18 cellular contexts compared by ENCODE assay signal in genomic region chr2:68167186-68167585, GRCh38. TPM values are rescaled to one million over a fixed set of nuclear protein-coding genes. Genes with fewer than 3 reads are reported as not detected.
A peak's percentile ranks its signal among the peaks of the same experiment; 100 is the strongest.
DNase-seq lines count a peak whose midpoint lies in the region; ATAC-seq and TF ChIP-seq lines count a peak whose summit lies in the region.
"Had no signal": no experiment of that assay in that cellular context is flagged by ENCODE, and none has a peak within 500 bp of the region (broad histone marks: within the 10 kb centered on the region; RNA-seq: fewer than 3 reads in every experiment).

No MANE protein-coding gene starts in this region.

- peak overlapping the region; percentile 66 for H3K27ac Mint-ChIP-seq in activated T-cell treated with anti-CD3 and anti-CD28 coated beads, Interleukin-2, amount 50 U/mL, for 72 hours
- peak overlapping the region; percentile 37 for H3K27ac Mint-ChIP-seq in activated T-helper 17 cell treated with anti-CD3 and anti-CD28 coated beads, Interleukin-2, amount 50 U/mL, for 72 hours
- peak overlapping the region; percentile 11 for H3K27ac Mint-ChIP-seq in stimulated activated memory B cell treated with anti-CD40 and anti-IgM and Interleukin-4, amounts not matched to agents 10 μg/mL and 1 μg/mL and 100 μg/mL, for 72 hours

- H3K36me3 Mint-ChIP-seq in activated T-cell treated with anti-CD3 and anti-CD28 coated beads, Interleukin-2, amount 50 U/mL, for 72 hours (ENCODE audit: insufficient read depth in 2 of 2): peaks cover under 1 to 8% of the 10 kb centered on the region in 2 donors
- H3K36me3 Mint-ChIP-seq in activated T-helper 17 cell treated with anti-CD3 and anti-CD28 coated beads, Interleukin-2, amount 50 U/mL, for 72 hours (ENCODE audit: low read depth): peaks cover 62% of the 10 kb centered on the region
- peaks cover 37% of the 10 kb centered on the region for H3K36me3 Mint-ChIP-seq in stimulated activated memory B cell treated with anti-CD40 and anti-IgM and Interleukin-4, amounts not matched to agents 10 μg/mL and 1 μg/mL and 100 μg/mL, for 72 hours

- no peaks in the 10 kb centered on the region for H3K4me1 Mint-ChIP-seq in activated T-cell treated with anti-CD3 and anti-CD28 coated beads, Interleukin-2, amount 50 U/mL, for 72 hours (ENCODE audit: low read depth)
- peaks cover 5% of the 10 kb centered on the region for H3K4me1 Mint-ChIP-seq in activated T-helper 17 cell treated with anti-CD3 and anti-CD28 coated beads, Interleukin-2, amount 50 U/mL, for 72 hours
- H3K4me1 Mint-ChIP-seq in stimulated activated memory B cell treated with anti-CD40 and anti-IgM and Interleukin-4, amounts not matched to agents 10 μg/mL and 1 μg/mL and 100 μg/mL, for 72 hours: peaks cover 19% of the 10 kb centered on the region

- no peak for TF ChIP-seq POLR2A in erythroblast (IDR thresholded peaks at IDR 0.05; ENCODE audit: low read length)

- H3K4me3 ChIP-seq in fibroblast of pulmonary artery (replicated peaks; ENCODE audit: low read depth, low read length): no peak overlapping the region
- H3K4me3 ChIP-seq: BLaER1 treated with 17β-estradiol and CSF1 and Interleukin-3, amounts not matched to agents 10 nM and 100 nM had no signal

- H3K9me3 Mint-ChIP-seq in activated T-cell treated with anti-CD3 and anti-CD28 coated beads, Interleukin-2, amount 50 U/mL, for 72 hours: no peaks in the 10 kb centered on the region
- no peaks in the 10 kb centered on the region for H3K9me3 Mint-ChIP-seq in activated T-helper 17 cell treated with anti-CD3 and anti-CD28 coated beads, Interleukin-2, amount 50 U/mL, for 72 hours
- H3K9me3 Mint-ChIP-seq in stimulated activated memory B cell treated with anti-CD40 and anti-IgM and Interleukin-4, amounts not matched to agents 10 μg/mL and 1 μg/mL and 100 μg/mL, for 72 hours: no peaks in the 10 kb centered on the region
- H3K9me3 Mint-ChIP-seq: CD8-positive, alpha-beta memory T cell had no signal

- no peaks in the 10 kb centered on the region for H3K27me3 Mint-ChIP-seq in activated T-cell treated with anti-CD3 and anti-CD28 coated beads, Interleukin-2, amount 50 U/mL, for 72 hours (ENCODE audit: low read depth)
- H3K27me3 Mint-ChIP-seq in activated T-helper 17 cell treated with anti-CD3 and anti-CD28 coated beads, Interleukin-2, amount 50 U/mL, for 72 hours: no peaks in the 10 kb centered on the region
- no peaks in the 10 kb centered on the region for H3K27me3 Mint-ChIP-seq in stimulated activated memory B cell treated with anti-CD40 and anti-IgM and Interleukin-4, amounts not matched to agents 10 μg/mL and 1 μg/mL and 100 μg/mL, for 72 hours
- H3K27me3 Mint-ChIP-seq: CD8-positive, alpha-beta memory T cell had no signal

- TF ChIP-seq CTCF in fibroblast of pulmonary artery (IDR thresholded peaks at IDR 0.05; ENCODE audit: low read length, missing control alignments): no peak

- ATAC-seq in activated T-cell treated with anti-CD3 and anti-CD28 coated beads, Interleukin-2, amount 50 U/mL, for 72 hours (replicated peaks in 1 of 2): no peak
- no peak for ATAC-seq in activated T-helper 17 cell treated with anti-CD3 and anti-CD28 coated beads, Interleukin-2, amount 50 U/mL, for 72 hours (replicated peaks)
- no peak for ATAC-seq in stimulated activated memory B cell treated with anti-CD40 and anti-IgM and Interleukin-4, amounts not matched to agents 10 μg/mL and 1 μg/mL and 100 μg/mL, for 72 hours
- ATAC-seq: Right ventricle myocardium inferior had no signal

- no peak overlapping the region for H3K4me3 Mint-ChIP-seq in activated T-cell treated with anti-CD3 and anti-CD28 coated beads, Interleukin-2, amount 50 U/mL, for 72 hours
- no peak overlapping the region for H3K4me3 Mint-ChIP-seq in activated T-helper 17 cell treated with anti-CD3 and anti-CD28 coated beads, Interleukin-2, amount 50 U/mL, for 72 hours
- no peak overlapping the region for H3K4me3 Mint-ChIP-seq in stimulated activated memory B cell treated with anti-CD40 and anti-IgM and Interleukin-4, amounts not matched to agents 10 μg/mL and 1 μg/mL and 100 μg/mL, for 72 hours
- H3K4me3 Mint-ChIP-seq: CD8-positive, alpha-beta memory T cell had no signal

- DNase-seq in activated T-cell treated with anti-CD3 and anti-CD28 coated beads, Interleukin-2, amount 50 U/mL, for 72 hours: no peak
- DNase-seq in activated T-cell treated with anti-CD3 and anti-CD28 coated beads for 4 hours: no peak
- DNase-seq in fibroblast of pulmonary artery (ENCODE audit: low read depth): peak; percentile 42
- no peak for DNase-seq in erythroblast (lab: John Stamatoyannopoulos, UW)
- DNase-seq in retina: no peak
- DNase-seq in ureter (ENCODE audit: low spot score): no peak
- DNase-seq: CD8-positive, alpha-beta memory T cell; GOT3; KG1; NCI-H1105 treated with DMSO at 0.1 percent for 48 hours; NCI-H1694 treated with DMSO at 0.1 percent for 48 hours; NCI-H510A; NCI-H748 treated with DMSO at 0.1 percent for 48 hours; NK-92 treated with Interleukin-12 subunit alpha and Interleukin-12 subunit beta, amount 100 ng/mL, for 24 hours had no signal

RNA-seq across cellular contexts. Expression of gene PNO1, which starts 9.5 kb away (rescaled TPM):
- 10 to 100 TPM; 12.5 to 18.9 TPM for total RNA-seq in activated T-cell treated with anti-CD3 and anti-CD28 coated beads, Interleukin-2, amount 50 U/mL, for 72 hours
- total RNA-seq in activated T-helper 17 cell treated with anti-CD3 and anti-CD28 coated beads, Interleukin-2, amount 50 U/mL, for 72 hours: 10 to 100 TPM; 10.1 to 27.7 TPM
- 21.4 TPM for total RNA-seq in ureter

Comparison
In these comparisons a context has a peak if more than half of its experiments do, and no peak if none do; other contexts are left out.
1. H3K27ac Mint-ChIP-seq: peak in every context shown above with its lines; median percentile 66 in activated T-cell treated with anti-CD3 and anti-CD28 coated beads, Interleukin-2, amount 50 U/mL, for 72 hours; 37 in activated T-helper 17 cell treated with anti-CD3 and anti-CD28 coated beads, Interleukin-2, amount 50 U/mL, for 72 hours; 11 in stimulated activated memory B cell treated with anti-CD40 and anti-IgM and Interleukin-4, amounts not matched to agents 10 μg/mL and 1 μg/mL and 100 μg/mL, for 72 hours.